In genomic region chr10:48444266-48444665, GRCh38 we compare ENCODE assay signal across 1 cellular context.
TF ChIP-seq lines count a peak whose summit lies in the region.

No MANE protein-coding gene starts in this region.

TF ChIP-seq in K562, 482 proteins besides CTCF, POLR2A, EP300 and RAD21 (continued from another document):
- TF ChIP-seq ARID4B (CRISPR knock-in tag; IDR thresholded peaks at IDR 0.05), result no peak
- TF ChIP-seq XRCC5 (IDR thresholded peaks at IDR 0.05; ENCODE audit: low read depth, low read length), result no peak
- TF ChIP-seq PHF8 (IDR thresholded peaks at IDR 0.05; ENCODE audit: borderline replicate concordance, low read length), result no peak
